In genomic region chr20:9035129-9035528, GRCh38 we compare ENCODE assay signal across 1 cellular context.
TF ChIP-seq lines count a peak whose summit lies in the region.

No MANE protein-coding gene starts in this region.

TF ChIP-seq in IMR-90, 13 proteins besides CTCF, POLR2A, EP300 and RAD21:
- TF ChIP-seq SMC3 (IDR thresholded peaks at IDR 0.05; ENCODE audit: low read depth, low read length), result no peak
- peak; percentile 77 for TF ChIP-seq RCOR1 (IDR thresholded peaks at IDR 0.05; ENCODE audit: insufficient replicate concordance, low read length)
- TF ChIP-seq FOS (IDR thresholded peaks at IDR 0.05; ENCODE audit: low read depth, low read length), result peak; percentile 91; the same call in 1 of the 2 replicates
- TF ChIP-seq MXI1 (IDR thresholded peaks at IDR 0.05; ENCODE audit: borderline replicate concordance, low read depth, low read length), result no peak
- peak; percentile 62 for TF ChIP-seq CEBPB (IDR thresholded peaks at IDR 0.05; ENCODE audit: low read depth, low read length)
- TF ChIP-seq CHD1 (IDR thresholded peaks at IDR 0.05; ENCODE audit: low read depth, low read length), result no peak
- no peak for TF ChIP-seq RFX5 (IDR thresholded peaks at IDR 0.05; ENCODE audit: low read depth, low read length)
- peak; percentile 21; the same call in 1 of the 2 replicates for TF ChIP-seq MAZ (IDR thresholded peaks at IDR 0.05; ENCODE audit: borderline replicate concordance, low read depth, low read length)
